In the genomic region with DNA sequence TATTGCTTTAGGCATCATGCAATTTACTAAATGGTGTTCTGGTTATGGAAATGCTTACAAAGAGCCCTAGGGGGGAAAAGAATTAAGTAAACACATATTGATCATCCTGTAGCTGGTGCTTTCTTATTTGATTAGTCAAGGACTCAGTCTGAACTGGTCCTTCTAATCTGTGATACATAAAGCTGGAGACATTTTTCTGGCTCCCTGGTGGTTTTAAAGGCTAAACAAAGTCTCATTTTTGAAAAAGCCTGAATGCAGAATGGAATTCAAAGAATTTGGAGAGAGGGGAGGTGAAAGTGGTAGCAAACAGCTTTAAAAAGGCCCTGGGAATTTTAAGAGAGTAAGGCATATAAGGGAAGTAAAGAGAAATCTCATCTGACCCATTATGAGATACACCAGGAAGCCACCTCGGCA, we compare ENCODE assay signal across 12 cellular contexts.
DNase-seq lines count a peak whose midpoint lies in the region; ATAC-seq, FAIRE-seq and TF ChIP-seq lines count a peak whose summit lies in the region.
"Had no signal": no experiment of that assay in that cellular context is flagged by ENCODE, and none has a peak within 500 bp of the region (broad histone marks: within the 10 kb centered on the region; RNA-seq: fewer than 3 reads in every experiment).

No MANE protein-coding gene starts in this region.

- no peak overlapping the region for H4K91ac ChIP-seq in mesenchymal stem cell (ENCODE audit: low read length)

- H3K4me3 ChIP-seq in A549, result no peak overlapping the region
- no peak overlapping the region for H3K4me3 ChIP-seq in astrocyte of the cerebellum (ENCODE audit: low read depth, low read length)
- H3K4me3 ChIP-seq in mesenchymal stem cell (ENCODE audit: insufficient read depth in 1 of 2, low read depth in 1 of 2, low read length in 2 of 2), result no peak overlapping the region
- H3K4me3 ChIP-seq: BLaER1 treated with 17β-estradiol and CSF1 and Interleukin-3, amounts not matched to agents 10 nM and 100 nM had no signal

- H4K8ac ChIP-seq in mesenchymal stem cell (ENCODE audit: low read length), result no peak overlapping the region

- H3K4me3 Mint-ChIP-seq in HFFc6, result peak overlapping the region; percentile 39

- no peak overlapping the region for H2BK15ac ChIP-seq in mesenchymal stem cell (ENCODE audit: low read depth, poor library complexity, severe bottlenecking)

- in situ Hi-C loops in astrocyte of the cerebellum (cut with HindIII; ENCODE audit: low sequenced_read_pairs), result no loop called here

- peak overlapping the region in 1 of 2 experiments; percentile 50; a peak in 2 of 6 replicates for H3K27ac ChIP-seq in A549
- peak overlapping the region; percentile 75 for H3K27ac ChIP-seq in mesenchymal stem cell (ENCODE audit: low read length, poor library complexity, severe bottlenecking)
- H3K27ac ChIP-seq: BLaER1 treated with 17β-estradiol and CSF1 and Interleukin-3, amounts not matched to agents 10 nM and 100 nM had no signal

- FAIRE-seq in A549 (lab: Jason Lieb, UNC), result no peak

- H3K27ac Mint-ChIP-seq in HFFc6, result peak overlapping the region; percentile 65

- H2BK5ac ChIP-seq in mesenchymal stem cell (ENCODE audit: low read depth, low read length, poor library complexity, severe bottlenecking), result no peak overlapping the region

- 11% methylated on average over 1 of the region's 1 CpG for WGBS in A549 (ENCODE audit: missing lambda C conversion rate)
- 0% methylated on average over 1 of the region's 1 CpG for WGBS in mesenchymal stem cell

- DNase-seq in A549 (ENCODE audit: low read depth in 1 of 2, low spot score in 1 of 2), result peak in 1 of 2 experiments; percentile 9
- DNase-seq in HFFc6, result peak; percentile 32
- DNase-seq in astrocyte of the cerebellum (ENCODE audit: low read depth), result peak; percentile 82
- peak; percentile 54 for DNase-seq in mesenchymal stem cell
- no peak for DNase-seq in islet precursor cell
- DNase-seq in left lobe of liver (ENCODE audit: low spot score), result no peak
- DNase-seq: anterior cingulate cortex; NCI-H2029 treated with DMSO at 0.1 percent for 48 hours; stimulated activated CD4-positive, alpha-beta T cell treated with anti-CD3 and anti-CD28 coated beads, Interleukin-1b, Interleukin-23, amount 100 ng/mL, for 48 hours had no signal

- H3K27me3 ChIP-seq in mesenchymal stem cell (ENCODE audit: control insufficient read depth in 1 of 2, insufficient read depth in 1 of 2, low read length in 2 of 2), result no peaks in the 10 kb centered on the region
- H3K27me3 ChIP-seq: BLaER1 treated with 17β-estradiol and CSF1 and Interleukin-3, amounts not matched to agents 10 nM and 100 nM had no signal

- H3K18ac ChIP-seq in mesenchymal stem cell (ENCODE audit: low read depth in 1 of 2, low read length in 2 of 2), result no peak overlapping the region

- H3K14ac ChIP-seq in mesenchymal stem cell (ENCODE audit: low read length in 2 of 2), result no peak overlapping the region

- H3K36me3 ChIP-seq in mesenchymal stem cell (ENCODE audit: control insufficient read depth in 1 of 2, insufficient read depth in 2 of 2, low read depth in 1 of 2, low read length in 2 of 2), result peaks cover 9 to 11% of the 10 kb centered on the region in 2 experiments
- H3K36me3 ChIP-seq: BLaER1 treated with 17β-estradiol and CSF1 and Interleukin-3, amounts not matched to agents 10 nM and 100 nM had no signal

- H3K9me3 ChIP-seq in A549, result no peaks in the 10 kb centered on the region
- no peaks in the 10 kb centered on the region for H3K9me3 ChIP-seq in mesenchymal stem cell (ENCODE audit: control insufficient read depth, low read length)
- H3K9me3 ChIP-seq: BLaER1 treated with 17β-estradiol and CSF1 and Interleukin-3, amounts not matched to agents 10 nM and 100 nM had no signal

- H2BK12ac ChIP-seq in mesenchymal stem cell (ENCODE audit: low read length in 2 of 2), result no peak overlapping the region

- no peak overlapping the region for H3K23ac ChIP-seq in mesenchymal stem cell (ENCODE audit: low read length in 2 of 2)

- H3K4me1 Mint-ChIP-seq in HFFc6 (ENCODE audit: low read depth), result peaks cover 69% of the 10 kb centered on the region

- peaks cover 9% of the 10 kb centered on the region for H3K36me3 Mint-ChIP-seq in HFFc6 (ENCODE audit: low read depth)

- TF ChIP-seq RAD21 in A549 (conservative IDR thresholded peaks at IDR 0.05 in 1 of 2, IDR thresholded peaks at IDR 0.05 in 1 of 2), result no peak

- H2AFZ ChIP-seq in mesenchymal stem cell (ENCODE audit: low read depth, low read length), result no peak overlapping the region

- H3K4ac ChIP-seq in mesenchymal stem cell (ENCODE audit: low read depth in 1 of 2, low read length in 2 of 2), result no peak overlapping the region

- H3K4me2 ChIP-seq in A549 (peak overlapping the region; percentile 42), mesenchymal stem cell (ENCODE audit: low read length, poor library complexity, severe bottlenecking) (no peak overlapping the region)
- H3K4me2 ChIP-seq: BLaER1 treated with 17β-estradiol and CSF1 and Interleukin-3, amounts not matched to agents 10 nM and 100 nM had no signal

- no peaks in the 10 kb centered on the region for H3K9me3 Mint-ChIP-seq in HFFc6

- peaks cover 14% of the 10 kb centered on the region for H3K4me1 ChIP-seq in A549
- H3K4me1 ChIP-seq in mesenchymal stem cell (ENCODE audit: control insufficient read depth, insufficient read depth, low read depth, low read length), result peaks cover 4% of the 10 kb centered on the region
- H3K4me1 ChIP-seq: BLaER1 treated with 17β-estradiol and CSF1 and Interleukin-3, amounts not matched to agents 10 nM and 100 nM had no signal

- no peak overlapping the region for H2AK5ac ChIP-seq in mesenchymal stem cell (ENCODE audit: low read length, severe bottlenecking)

- ATAC-seq in A549 (peak in 1 of 2 experiments; percentile 66; a peak in 3 of 6 replicates), HG03045 (IDR thresholded peaks at IDR 0.05; ENCODE audit: unreplicated experiment) (no peak), HG03378 (IDR thresholded peaks at IDR 0.05; ENCODE audit: unreplicated experiment) (no peak), left lobe of liver (no peak)

- no peaks in the 10 kb centered on the region for H3K27me3 Mint-ChIP-seq in HFFc6 (ENCODE audit: insufficient read depth)

- H2BK120ac ChIP-seq in mesenchymal stem cell (ENCODE audit: low read depth, low read length), result no peak overlapping the region

- POLR2A ChIA-PET in A549 (lab: Yijun Ruan, JAX), result no interaction called here

- no peak for TF ChIP-seq POLR2A in A549 (IDR thresholded peaks at IDR 0.05; ENCODE audit: low read length)

- peak overlapping the region; percentile 24 for H3K9ac ChIP-seq in mesenchymal stem cell (ENCODE audit: low read length)
- H3K9ac ChIP-seq: BLaER1 treated with 17β-estradiol and CSF1 and Interleukin-3, amounts not matched to agents 10 nM and 100 nM had no signal

- H3K79me1 ChIP-seq in mesenchymal stem cell (replicated peaks; ENCODE audit: low read length, poor library complexity, severe bottlenecking), result peaks cover 22% of the 10 kb centered on the region

- no peak for TF ChIP-seq EP300 in A549 (IDR thresholded peaks at IDR 0.05)

- CTCF ChIA-PET in A549 (lab: Yijun Ruan, JAX), result interaction anchor here (0.9 kb wide), 1 partner anchor 45 kb away, joined by 3 read pairs; no protein-coding TSS in a partner anchor

- no peak for TF ChIP-seq CTCF in A549 (IDR thresholded peaks at IDR 0.05)
- TF ChIP-seq CTCF in HFFc6 (IDR thresholded peaks at IDR 0.05), result no peak
- no peak for TF ChIP-seq CTCF in astrocyte of the cerebellum (IDR thresholded peaks at IDR 0.05; ENCODE audit: low read depth, low read length, missing control alignments)

TF ChIP-seq in A549, 52 proteins besides CTCF, POLR2A, EP300 and RAD21:
- TF ChIP-seq NPAS2 (CRISPR knock-in tag; IDR thresholded peaks at IDR 0.05; ENCODE audit: borderline replicate concordance), result no peak
- TF ChIP-seq GATA3 (IDR thresholded peaks at IDR 0.05; ENCODE audit: borderline replicate concordance), result peak; percentile 51; the same call in 1 of the 2 replicates
- no peak for TF ChIP-seq MYC (IDR thresholded peaks at IDR 0.05; ENCODE audit: borderline replicate concordance, low read length)
- TF ChIP-seq ZC3H11A (IDR thresholded peaks at IDR 0.05), result no peak

Comparison
In these comparisons a context has a peak if more than half of its experiments do, and no peak if none do; other contexts are left out.
1. DNase-seq: peak in HFFc6 (single experiment), astrocyte of the cerebellum (single experiment) and mesenchymal stem cell (single experiment); none in islet precursor cell (single experiment) and left lobe of liver (single experiment).